ENCODE assay signal across 10 cellular contexts in the genomic region with DNA sequence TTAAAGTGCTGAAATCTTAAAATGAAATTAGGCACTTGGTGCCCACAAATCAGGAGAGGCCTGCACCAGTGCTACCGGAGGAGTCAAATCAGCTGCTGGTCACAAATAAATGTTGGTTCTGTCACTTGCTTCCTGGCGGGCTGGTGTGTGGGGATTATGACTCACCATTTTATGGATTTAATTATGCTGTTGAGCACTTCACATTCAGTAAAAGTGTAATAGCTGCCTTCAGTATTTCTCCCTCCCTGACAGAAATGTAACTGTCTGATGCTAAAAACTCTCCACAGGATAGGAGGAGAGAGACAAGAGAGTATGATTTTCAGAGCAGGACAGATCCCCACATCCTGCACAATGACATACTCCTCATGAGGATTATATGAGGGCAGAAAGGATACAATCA.
A peak's percentile ranks its signal among the peaks of the same experiment; 100 is the strongest.
DNase-seq lines count a peak whose midpoint lies in the region; FAIRE-seq and TF ChIP-seq lines count a peak whose summit lies in the region.
"Had no signal": no experiment of that assay in that cellular context is flagged by ENCODE, and none has a peak within 500 bp of the region (broad histone marks: within the 10 kb centered on the region; RNA-seq: fewer than 3 reads in every experiment).

No MANE protein-coding gene starts in this region.

- H3K27me3 ChIP-seq in endothelial cell of umbilical vein (ENCODE audit: control insufficient read depth in 2 of 2, insufficient read depth in 2 of 2, low read length in 2 of 2) (no peaks in the 10 kb centered on the region), smooth muscle cell (ENCODE audit: low read depth) (no peaks in the 10 kb centered on the region), prostate gland (replicated peaks; ENCODE audit: insufficient read depth) (no peaks in the 10 kb centered on the region)

- no peak overlapping the region for H3K27ac ChIP-seq in endothelial cell of umbilical vein (ENCODE audit: insufficient read depth, low read depth, low read length)
- peak overlapping the region; percentile 38 for H3K27ac ChIP-seq in smooth muscle cell (ENCODE audit: low read depth)
- H3K27ac ChIP-seq in prostate gland = no peak overlapping the region

- intact Hi-C loops in endothelial cell of umbilical vein (cut with micrococcal nuclease) (no loop called here), prostate gland (cut with DNase I) (no loop called here)

- H3K9me3 ChIP-seq in endothelial cell of umbilical vein (replicated peaks; ENCODE audit: control insufficient read depth, insufficient read depth, low read length) (no peaks in the 10 kb centered on the region), smooth muscle cell (replicated peaks; ENCODE audit: low read depth) (no peaks in the 10 kb centered on the region), prostate gland (no peaks in the 10 kb centered on the region)

- WGBS in smooth muscle cell (ENCODE audit: low lambda C conversion rate) = 10% methylated on average over 2 of the region's 2 CpGs
- WGBS in prostate gland = 23% methylated on average over 2 of the region's 2 CpGs

- dilution Hi-C loops in endothelial cell of umbilical vein (cut with MboI; ENCODE audit: extremely low pct_ligation_motif_present, low sequenced_read_pairs) = no loop called here

- TF ChIP-seq POLR2A in endothelial cell of umbilical vein (IDR thresholded peaks at IDR 0.05; ENCODE audit: low read depth, low read length) = no peak
- TF ChIP-seq POLR2A in prostate gland (IDR thresholded peaks at IDR 0.05) = no peak

- H3K4me2 ChIP-seq in endothelial cell of umbilical vein (ENCODE audit: insufficient read depth, low read length) (no peak overlapping the region), smooth muscle cell (peak overlapping the region; percentile 63)

- TF ChIP-seq CTCF in endothelial cell of umbilical vein (IDR thresholded peaks at IDR 0.05; ENCODE audit: extremely low read depth in 1 of 2, insufficient read depth in 1 of 2, low read depth in 1 of 2, low read length in 2 of 2) = no peak
- TF ChIP-seq CTCF in smooth muscle cell (IDR thresholded peaks at IDR 0.05; ENCODE audit: borderline replicate concordance, insufficient read depth, poor library complexity, severe bottlenecking) = no peak
- no peak for TF ChIP-seq CTCF in prostate gland (IDR thresholded peaks at IDR 0.05)

- H3K9me1 ChIP-seq in endothelial cell of umbilical vein (replicated peaks; ENCODE audit: control insufficient read depth, extremely low read depth, insufficient read depth, low read length) = no peaks in the 10 kb centered on the region

- H3K9ac ChIP-seq in endothelial cell of umbilical vein (replicated peaks; ENCODE audit: extremely low read depth, insufficient read depth, low read length) (no peak overlapping the region), smooth muscle cell (ENCODE audit: low read depth) (peak overlapping the region; percentile 15)

- no peak overlapping the region for H3K4me3 ChIP-seq in endothelial cell of umbilical vein (replicated peaks in 1 of 3; ENCODE audit: insufficient read depth in 1 of 3, low read depth in 1 of 3, low read length in 3 of 3)
- no peak overlapping the region for H3K4me3 ChIP-seq in smooth muscle cell
- H3K4me3 ChIP-seq in prostate gland = no peak overlapping the region

- BruUV-seq in endothelial cell of umbilical vein (replicated peaks; lab: Mats Ljungman, UMichigan) = no TSS peak

- CTCF ChIA-PET in endothelial cell of umbilical vein (lab: Charles Lee) = interaction anchor here (1.4 kb wide), 1 partner anchor 30 kb away, joined by 4 read pairs; no protein-coding TSS in a partner anchor

- H3K79me2 ChIP-seq in endothelial cell of umbilical vein (ENCODE audit: control insufficient read depth, insufficient read depth, low read length) (no peaks in the 10 kb centered on the region), smooth muscle cell (ENCODE audit: low read depth) (peaks cover 24% of the 10 kb centered on the region)

- peak; percentile 64 for DNase-seq in NCI-H510A treated with DMSO at 0.1 percent for 48 hours (lab: John Stamatoyannopoulos, UW)
- no peak for DNase-seq in NCI-H510A (lab: John Stamatoyannopoulos, UW)
- DNase-seq in NCI-H2107 treated with DMSO at 0.1 percent for 48 hours (lab: John Stamatoyannopoulos, UW; ENCODE audit: unreplicated experiment) = peak; percentile 80
- DNase-seq in endothelial cell of umbilical vein (ENCODE audit: low read depth, low spot score) = peak; percentile 51
- DNase-seq in smooth muscle cell (lab: John Stamatoyannopoulos, UW; ENCODE audit: unreplicated experiment) = no peak
- DNase-seq in frontal cortex (ENCODE audit: low spot score in 2 of 2) = no peak
- no peak for DNase-seq in GF-D8 (lab: John Stamatoyannopoulos, UW)
- DNase-seq in prostate gland (ENCODE audit: low spot score) = no peak
- DNase-seq: right cardiac atrium had no signal

- peak; percentile 67 for FAIRE-seq in endothelial cell of umbilical vein (lab: Jason Lieb, UNC)
- FAIRE-seq in frontal cortex (lab: Jason Lieb, UNC) = no peak
- FAIRE-seq: H1 had no signal

- H4K20me1 ChIP-seq in endothelial cell of umbilical vein (replicated peaks; ENCODE audit: control insufficient read depth, extremely low read depth, insufficient read depth, low read length) (no peaks in the 10 kb centered on the region), smooth muscle cell (ENCODE audit: low read depth) (peaks cover 13% of the 10 kb centered on the region)

- no peak overlapping the region for H2AFZ ChIP-seq in endothelial cell of umbilical vein (ENCODE audit: low read depth, low read length)
- no peak overlapping the region for H2AFZ ChIP-seq in smooth muscle cell (ENCODE audit: low read depth)

- H3K36me3 ChIP-seq in endothelial cell of umbilical vein (ENCODE audit: control insufficient read depth in 2 of 2, extremely low read depth in 1 of 2, insufficient read depth in 2 of 2, low read length in 2 of 2) (no peaks in the 10 kb centered on the region), smooth muscle cell (ENCODE audit: low read depth) (no peaks in the 10 kb centered on the region), prostate gland (no peaks in the 10 kb centered on the region)

- peaks cover 7% of the 10 kb centered on the region for H3K4me1 ChIP-seq in endothelial cell of umbilical vein (ENCODE audit: control insufficient read depth, extremely low read depth, insufficient read depth, low read length)
- peaks cover 14% of the 10 kb centered on the region for H3K4me1 ChIP-seq in smooth muscle cell (ENCODE audit: low read depth)
- H3K4me1 ChIP-seq in prostate gland (replicated peaks) = peaks cover 10% of the 10 kb centered on the region

- peaks cover 6% of the 10 kb centered on the region for H3F3A ChIP-seq in smooth muscle cell (ENCODE audit: low read depth)

- POLR2A ChIA-PET in endothelial cell of umbilical vein (lab: Charles Lee) = no interaction called here

TF ChIP-seq in endothelial cell of umbilical vein, 7 proteins besides CTCF, POLR2A, EP300 and RAD21:
- TF ChIP-seq FOS (IDR thresholded peaks at IDR 0.05; ENCODE audit: borderline replicate concordance, insufficient read depth, low read length) = peak; percentile 46
- TF ChIP-seq JUN (IDR thresholded peaks at IDR 0.05; ENCODE audit: borderline replicate concordance, insufficient read depth, insufficient read length, low read depth) = peak; percentile 56
- no peak for TF ChIP-seq MYC (IDR thresholded peaks at IDR 0.05; ENCODE audit: low read depth, low read length)

Comparison
In these comparisons a context has a peak if more than half of its experiments do, and no peak if none do; other contexts are left out.
1. DNase-seq: peak in NCI-H510A treated with DMSO at 0.1 percent for 48 hours (single experiment), NCI-H2107 treated with DMSO at 0.1 percent for 48 hours (single experiment) and endothelial cell of umbilical vein (single experiment); none in NCI-H510A (single experiment), smooth muscle cell (single experiment), frontal cortex (0 of 2), GF-D8 (single experiment) and prostate gland (single experiment).